Comparison of ENCODE assay signal across 29 cellular contexts in the genomic region with DNA sequence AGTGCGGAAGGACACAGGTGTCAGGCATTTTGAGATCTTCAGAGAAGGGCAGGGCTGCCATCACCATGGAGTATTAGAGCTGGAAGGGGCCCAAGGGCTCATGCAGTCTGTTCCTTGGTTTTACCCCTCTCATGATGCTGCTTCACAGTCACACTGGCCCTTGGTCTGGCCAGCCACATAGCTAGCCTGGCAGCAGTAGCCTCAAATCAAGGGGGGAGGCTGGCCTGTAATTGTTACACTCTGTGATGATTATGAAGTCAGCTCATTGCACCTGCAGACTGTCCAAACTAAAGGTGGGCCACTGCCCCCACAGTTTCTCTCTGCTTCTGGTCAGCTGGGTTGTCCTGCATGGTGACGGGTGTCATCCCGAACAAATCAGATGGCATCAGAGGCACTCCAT. TPM values are rescaled to one million over a fixed set of nuclear protein-coding genes. Genes with fewer than 3 reads are reported as not detected.
DNase-seq lines count a peak whose midpoint lies in the region; ATAC-seq and TF ChIP-seq lines count a peak whose summit lies in the region.
"Had no signal": no experiment of that assay in that cellular context is flagged by ENCODE, and none has a peak within 500 bp of the region (broad histone marks: within the 10 kb centered on the region; RNA-seq: fewer than 3 reads in every experiment).

A gene (plus strand): TSS at position 301 of the 400 bp plus-strand sequence. CDS start 79 bp downstream, at position 380.

- CTCF ChIA-PET in naive thymus-derived CD4-positive, alpha-beta T cell (lab: Charles Lee) = interaction anchor here (1.0 to 3.6 kb wide), 4 partner anchors 27 to 626 kb away, joined by 3 to 55 read pairs (median 4); no protein-coding TSS in a partner anchor

- H3K4me1 Mint-ChIP-seq in activated naive CD8-positive, alpha-beta T cell treated with anti-CD3 and anti-CD28 coated beads, Interleukin-2, amount 10 ng/mL, durations not matched to agents 7 days and 5 days = peaks cover 23% of the 10 kb centered on the region
- peaks cover 22% of the 10 kb centered on the region for H3K4me1 Mint-ChIP-seq in activated naive CD8-positive, alpha-beta T cell treated with anti-CD3 and anti-CD28 coated beads, Interleukin-2, amount 50 U/mL, for 24 hours
- peaks cover 18 to 35% (median 28%) of the 10 kb centered on the region in 7 donors for H3K4me1 Mint-ChIP-seq in naive thymus-derived CD4-positive, alpha-beta T cell

- H3K36me3 ChIP-seq in naive thymus-derived CD4-positive, alpha-beta T cell (ENCODE audit: control insufficient read depth in 2 of 3, insufficient read depth in 3 of 3, low read length in 3 of 3) = no peaks in the 10 kb centered on the region
- H3K36me3 ChIP-seq in testis (ENCODE audit: low read depth, missing control alignments) = no peaks in the 10 kb centered on the region
- H3K36me3 ChIP-seq in colonic mucosa = no peaks in the 10 kb centered on the region
- H3K36me3 ChIP-seq in effector memory CD4-positive, alpha-beta T cell (ENCODE audit: control insufficient read depth, insufficient read depth, low read length) = no peaks in the 10 kb centered on the region
- H3K36me3 ChIP-seq: gastroesophageal sphincter, pancreas had no signal

- no peaks in the 10 kb centered on the region for H3K9me3 ChIP-seq in naive thymus-derived CD4-positive, alpha-beta T cell (ENCODE audit: control insufficient read depth in 2 of 3, low read length in 3 of 3)
- no peaks in the 10 kb centered on the region for H3K9me3 ChIP-seq in testis
- no peaks in the 10 kb centered on the region for H3K9me3 ChIP-seq in colonic mucosa
- H3K9me3 ChIP-seq in effector memory CD4-positive, alpha-beta T cell (ENCODE audit: control insufficient read depth, low read length) = no peaks in the 10 kb centered on the region
- H3K9me3 ChIP-seq: gastroesophageal sphincter, pancreas, SJSA1, spleen had no signal

- no peak for TF ChIP-seq CTCF in VCaP (conservative IDR thresholded peaks at IDR 0.05)
- no peak for TF ChIP-seq CTCF in testis (IDR thresholded peaks at IDR 0.05)
- no peak for TF ChIP-seq CTCF in colonic mucosa (IDR thresholded peaks at IDR 0.05)

- no peak for DNase-seq in activated naive CD8-positive, alpha-beta T cell treated with anti-CD3 and anti-CD28 coated beads, Interleukin-2, amount 10 ng/mL, durations not matched to agents 7 days and 5 days
- no peak for DNase-seq in activated naive CD8-positive, alpha-beta T cell treated with anti-CD3 and anti-CD28 coated beads, Interleukin-2, amount 50 U/mL, for 24 hours
- DNase-seq in naive thymus-derived CD4-positive, alpha-beta T cell = no peak
- DNase-seq in testis (no peak), colonic mucosa (no peak), SW 1271 (lab: John Stamatoyannopoulos, UW) (no peak)
- no peak for DNase-seq in effector memory CD4-positive, alpha-beta T cell
- DNase-seq: activated CD4-positive, alpha-beta T cell treated with anti-CD3 and anti-CD28 coated beads for 48 hours; activated CD8-positive, alpha-beta memory T cell treated with anti-CD3 and anti-CD28 coated beads, Interleukin-2, amount 10 ng/mL, durations not matched to agents 7 days and 5 days; activated T-cell treated with anti-CD3 and anti-CD28 coated beads, Interleukin-2, amount 50 U/mL, for 48 hours; hypothalamus; mesendoderm; NCI-H1417; NCI-H2081 treated with DMSO at 0.1 percent for 48 hours; NCI-H345; pancreas; right cardiac atrium; spleen; substantia nigra; WERI-Rb-1 had no signal

- H3K9ac ChIP-seq in colonic mucosa (ENCODE audit: low read depth in 2 of 2, low read length in 2 of 2) = no peak within 1 kb of the TSS

- intact Hi-C loops in naive thymus-derived CD4-positive, alpha-beta T cell (cut with micrococcal nuclease) = no loop called here
- intact Hi-C loops in testis (cut with DNase I; ENCODE audit: low total_unique reads) = no loop called here
- intact Hi-C loops in colonic mucosa (cut with DNase I) = loop anchor here (2.0 kb wide), 1 partner anchor 579 kb away; no protein-coding TSS in a partner anchor

- H3K27me3 Mint-ChIP-seq in activated naive CD8-positive, alpha-beta T cell treated with anti-CD3 and anti-CD28 coated beads, Interleukin-2, amount 10 ng/mL, durations not matched to agents 7 days and 5 days = no peaks in the 10 kb centered on the region
- H3K27me3 Mint-ChIP-seq in activated naive CD8-positive, alpha-beta T cell treated with anti-CD3 and anti-CD28 coated beads, Interleukin-2, amount 50 U/mL, for 24 hours = no peaks in the 10 kb centered on the region
- no peaks in the 10 kb centered on the region for H3K27me3 Mint-ChIP-seq in naive thymus-derived CD4-positive, alpha-beta T cell
- H3K27me3 Mint-ChIP-seq: activated CD8-positive, alpha-beta memory T cell treated with anti-CD3 and anti-CD28 coated beads, Interleukin-2, amount 10 ng/mL, durations not matched to agents 7 days and 5 days had no signal

- no peak for ATAC-seq in activated naive CD8-positive, alpha-beta T cell treated with anti-CD3 and anti-CD28 coated beads, Interleukin-2, amount 10 ng/mL, durations not matched to agents 7 days and 5 days (ENCODE audit: low read depth)
- no peak for ATAC-seq in activated naive CD8-positive, alpha-beta T cell treated with anti-CD3 and anti-CD28 coated beads, Interleukin-2, amount 50 U/mL, for 24 hours
- no peak for ATAC-seq in naive thymus-derived CD4-positive, alpha-beta T cell
- ATAC-seq: activated CD8-positive, alpha-beta memory T cell treated with anti-CD3 and anti-CD28 coated beads, Interleukin-2, amount 10 ng/mL, durations not matched to agents 7 days and 5 days; gastroesophageal sphincter; left lobe of liver; pancreas; right cardiac atrium had no signal

- 84 to 88% methylated on average over 2 to 3 of the region's 3 CpGs for WGBS in testis, 2 donors

- peaks cover 14 to 15% of the 10 kb centered on the region in 2 donors for H3K4me1 ChIP-seq in naive thymus-derived CD4-positive, alpha-beta T cell (ENCODE audit: control insufficient read depth in 2 of 2, insufficient read depth in 2 of 2, low read length in 2 of 2)
- peaks cover 4% of the 10 kb centered on the region for H3K4me1 ChIP-seq in testis
- peaks cover 5% of the 10 kb centered on the region for H3K4me1 ChIP-seq in colonic mucosa
- H3K4me1 ChIP-seq in effector memory CD4-positive, alpha-beta T cell (ENCODE audit: control insufficient read depth, insufficient read depth, low read length, poor library complexity, severe bottlenecking) = peaks cover 8% of the 10 kb centered on the region

- no peak for TF ChIP-seq POLR2A in testis (IDR thresholded peaks at IDR 0.05)

- peaks cover 7% of the 10 kb centered on the region for H3K36me3 Mint-ChIP-seq in activated naive CD8-positive, alpha-beta T cell treated with anti-CD3 and anti-CD28 coated beads, Interleukin-2, amount 10 ng/mL, durations not matched to agents 7 days and 5 days
- H3K36me3 Mint-ChIP-seq in activated naive CD8-positive, alpha-beta T cell treated with anti-CD3 and anti-CD28 coated beads, Interleukin-2, amount 50 U/mL, for 24 hours (ENCODE audit: low read depth) = peaks cover 11% of the 10 kb centered on the region
- peaks cover 0 to 5% (median 0%) of the 10 kb centered on the region in 5 donors for H3K36me3 Mint-ChIP-seq in naive thymus-derived CD4-positive, alpha-beta T cell

- POLR2A ChIA-PET in activated naive CD8-positive, alpha-beta T cell treated with anti-CD3 and anti-CD28 coated beads, Interleukin-2, amount 10 ng/mL, durations not matched to agents 7 days and 5 days (lab: Charles Lee) = no interaction called here
- POLR2A ChIA-PET in naive thymus-derived CD4-positive, alpha-beta T cell (lab: Charles Lee) = interaction anchor here (1.0 to 3.7 kb wide), 3 partner anchors 20 to 192 kb away, joined by 4 to 21 read pairs (median 6); no protein-coding TSS in a partner anchor

- no peaks in the 10 kb centered on the region for H3K27me3 ChIP-seq in naive thymus-derived CD4-positive, alpha-beta T cell (ENCODE audit: control insufficient read depth in 2 of 2, insufficient read depth in 2 of 2, low read length in 2 of 2)
- no peaks in the 10 kb centered on the region for H3K27me3 ChIP-seq in testis
- no peaks in the 10 kb centered on the region for H3K27me3 ChIP-seq in colonic mucosa
- no peaks in the 10 kb centered on the region for H3K27me3 ChIP-seq in effector memory CD4-positive, alpha-beta T cell (replicated peaks; ENCODE audit: control insufficient read depth, insufficient read depth, low read length, poor library complexity, severe bottlenecking)
- H3K27me3 ChIP-seq: gastroesophageal sphincter, pancreas, SJSA1, spleen had no signal

- H3K4me3 ChIP-seq in naive thymus-derived CD4-positive, alpha-beta T cell (ENCODE audit: low read length) = no peak within 1 kb of the TSS
- H3K4me3 ChIP-seq in testis (peak within 1 kb of the TSS in 1 of 2 donors; percentile 71), colonic mucosa (no peak within 1 kb of the TSS)
- no peak within 1 kb of the TSS for H3K4me3 ChIP-seq in effector memory CD4-positive, alpha-beta T cell (ENCODE audit: insufficient read depth, low read depth, low read length, poor library complexity, severe bottlenecking)

- H3K9me3 Mint-ChIP-seq in activated naive CD8-positive, alpha-beta T cell treated with anti-CD3 and anti-CD28 coated beads, Interleukin-2, amount 10 ng/mL, durations not matched to agents 7 days and 5 days = no peaks in the 10 kb centered on the region
- H3K9me3 Mint-ChIP-seq in activated naive CD8-positive, alpha-beta T cell treated with anti-CD3 and anti-CD28 coated beads, Interleukin-2, amount 50 U/mL, for 24 hours = no peaks in the 10 kb centered on the region
- peaks cover 0 to 2% (median 0%) of the 10 kb centered on the region in 11 donors for H3K9me3 Mint-ChIP-seq in naive thymus-derived CD4-positive, alpha-beta T cell

- H3K27ac ChIP-seq in VCaP = peak within 1 kb of the TSS; percentile 89
- H3K27ac ChIP-seq in naive thymus-derived CD4-positive, alpha-beta T cell (ENCODE audit: low read depth, low read length) = no peak within 1 kb of the TSS
- H3K27ac ChIP-seq in testis = no peak within 1 kb of the TSS
- H3K27ac ChIP-seq in colonic mucosa = no peak within 1 kb of the TSS
- H3K27ac ChIP-seq in effector memory CD4-positive, alpha-beta T cell (ENCODE audit: insufficient read depth, low read length, poor library complexity, severe bottlenecking) = no peak within 1 kb of the TSS
- H3K27ac ChIP-seq: SJSA1 had no signal

- no peak within 1 kb of the TSS for H3K27ac Mint-ChIP-seq in activated naive CD8-positive, alpha-beta T cell treated with anti-CD3 and anti-CD28 coated beads, Interleukin-2, amount 10 ng/mL, durations not matched to agents 7 days and 5 days
- H3K27ac Mint-ChIP-seq in activated naive CD8-positive, alpha-beta T cell treated with anti-CD3 and anti-CD28 coated beads, Interleukin-2, amount 50 U/mL, for 24 hours = no peak within 1 kb of the TSS
- peak within 1 kb of the TSS in 2 of 9 donors; percentile 22 to 74 for H3K27ac Mint-ChIP-seq in naive thymus-derived CD4-positive, alpha-beta T cell

- peak within 1 kb of the TSS; percentile 39 for H3K4me3 Mint-ChIP-seq in activated naive CD8-positive, alpha-beta T cell treated with anti-CD3 and anti-CD28 coated beads, Interleukin-2, amount 10 ng/mL, durations not matched to agents 7 days and 5 days
- no peak within 1 kb of the TSS for H3K4me3 Mint-ChIP-seq in activated naive CD8-positive, alpha-beta T cell treated with anti-CD3 and anti-CD28 coated beads, Interleukin-2, amount 50 U/mL, for 24 hours
- H3K4me3 Mint-ChIP-seq in naive thymus-derived CD4-positive, alpha-beta T cell = peak within 1 kb of the TSS in 8 of 10 donors; percentile 6 to 87 (median 35)

RNA-seq across cellular contexts. Expression of the gene that starts here (rescaled TPM):
- total RNA-seq in activated naive CD8-positive, alpha-beta T cell treated with anti-CD3 and anti-CD28 coated beads, Interleukin-2, amount 10 ng/mL, durations not matched to agents 7 days and 5 days = not detected
- not detected for total RNA-seq in naive thymus-derived CD4-positive, alpha-beta T cell
- polyA plus RNA-seq in naive thymus-derived CD4-positive, alpha-beta T cell = not detected
- 100 to 1,000 TPM in 1 of 2 donors, 10 to 100 TPM in 1; 39.0 to 120 TPM for total RNA-seq in testis
- 138 TPM for polyA plus RNA-seq in testis (ENCODE audit: insufficient read depth, low read depth, low replicate concordance)
- total RNA-seq in colonic mucosa = not detected
- total RNA-seq: activated CD8-positive, alpha-beta memory T cell treated with anti-CD3 and anti-CD28 coated beads, Interleukin-2, amount 10 ng/mL, durations not matched to agents 7 days and 5 days; endothelial cell of umbilical vein; fibroblast of lung; gastroesophageal sphincter; left lobe of liver; myocyte; pancreas; right cardiac atrium; SJSA1; spleen; urinary bladder had no signal
- polyA plus RNA-seq: AG04450, endothelial cell of umbilical vein, fibroblast of lung, pancreas, right cardiac atrium had no signal

Comparison
In these comparisons a context has a peak if more than half of its experiments do, and no peak if none do; other contexts are left out.
1. RNA of the gene that starts here (total RNA-seq): 39.0 to 120 TPM in testis; not detected in activated naive CD8-positive, alpha-beta T cell treated with anti-CD3 and anti-CD28 coated beads, Interleukin-2, amount 10 ng/mL, durations not matched to agents 7 days and 5 days, not detected in colonic mucosa and not detected in naive thymus-derived CD4-positive, alpha-beta T cell; every median in the first group is over 10 times any median in the second.
2. RNA of the gene that starts here (polyA plus RNA-seq): 138 TPM in testis (single experiment); not detected in naive thymus-derived CD4-positive, alpha-beta T cell; every median in the first group is over 100 times any median in the second.